In genomic region chr5:56481147-56481997, GRCh38 we compare ENCODE assay signal across 8 cellular contexts.
DNase-seq lines count a peak whose midpoint lies in the region; ATAC-seq and TF ChIP-seq lines count a peak whose summit lies in the region.

No MANE protein-coding gene starts in this region.

- peak in 2 of 4 experiments; percentile 23 to 32 for TF ChIP-seq CTCF in gastroesophageal sphincter (IDR thresholded peaks at IDR 0.05)
- peak; percentile 63 for TF ChIP-seq CTCF in neural progenitor cell (IDR thresholded peaks at IDR 0.05)

- H3K9me3 Mint-ChIP-seq in neural progenitor cell: no peaks in the 10 kb centered on the region

- H3F3A ChIP-seq in neural progenitor cell (ENCODE audit: low read depth): peaks cover 9% of the 10 kb centered on the region

- peak overlapping the region; percentile 84 for H3K4me3 Mint-ChIP-seq in neural progenitor cell

- H3K9me3 ChIP-seq in gastroesophageal sphincter: no peaks in the 10 kb centered on the region
- H3K9me3 ChIP-seq in neural progenitor cell (ENCODE audit: low read depth): no peaks in the 10 kb centered on the region

- peaks cover 0 to 46% (median 6%) of the 10 kb centered on the region in 3 donors for H3K4me1 ChIP-seq in gastroesophageal sphincter
- H3K4me1 ChIP-seq in neural progenitor cell: peaks cover 15% of the 10 kb centered on the region

- H3K4me2 ChIP-seq in neural progenitor cell: peak overlapping the region; percentile 96

- peak; percentile 39 for ATAC-seq in gastroesophageal sphincter

- no peak for TF ChIP-seq EP300 in gastroesophageal sphincter (IDR thresholded peaks at IDR 0.05)

- H3K79me2 ChIP-seq in neural progenitor cell (ENCODE audit: low read depth): no peaks in the 10 kb centered on the region

- H3K4me3 ChIP-seq in gastroesophageal sphincter (peak overlapping the region; percentile 78 to 80), neural progenitor cell (peak overlapping the region; percentile 64)

- DNase-seq in DMS53 (lab: John Stamatoyannopoulos, UW) (peak; percentile 59), DMS53 treated with DMSO at 0.1 percent for 48 hours (lab: John Stamatoyannopoulos, UW; ENCODE audit: unreplicated experiment) (no peak), NCI-H146 treated with DMSO at 0.1 percent for 48 hours (lab: John Stamatoyannopoulos, UW; ENCODE audit: unreplicated experiment) (peak; percentile 23), neural progenitor cell (ENCODE audit: low spot score) (peak; percentile 59), foreskin melanocyte (no peak), DMS153 (lab: John Stamatoyannopoulos, UW) (no peak)
- peak; percentile 75 for DNase-seq in activated effector memory CD4-positive, alpha-beta T cell treated with anti-CD3 and anti-CD28 coated beads, Interleukin-2, amount 50 U/mL, for 16 hours

- WGBS in gastroesophageal sphincter (ENCODE audit: low coverage in 1 of 2), 2 donors: 0% methylated on average over 18 to 20 of the region's 44 CpGs

- peaks cover 36% of the 10 kb centered on the region for H3K4me1 Mint-ChIP-seq in neural progenitor cell

- no peak overlapping the region for H3K9ac ChIP-seq in neural progenitor cell

- H4K20me1 ChIP-seq in neural progenitor cell (ENCODE audit: low read depth): no peaks in the 10 kb centered on the region

- H3K36me3 Mint-ChIP-seq in neural progenitor cell: no peaks in the 10 kb centered on the region

- no peaks in the 10 kb centered on the region for H3K27me3 Mint-ChIP-seq in neural progenitor cell (ENCODE audit: insufficient read depth, low read depth)

- H3K27ac ChIP-seq in gastroesophageal sphincter (peak overlapping the region; percentile 74 to 94 (median 92)), neural progenitor cell (no peak overlapping the region)

- H2AFZ ChIP-seq in neural progenitor cell (replicated peaks): peak overlapping the region; percentile 97

- no peaks in the 10 kb centered on the region for H3K36me3 ChIP-seq in gastroesophageal sphincter
- no peaks in the 10 kb centered on the region for H3K36me3 ChIP-seq in neural progenitor cell

- TF ChIP-seq POLR2A in gastroesophageal sphincter (IDR thresholded peaks at IDR 0.05): no peak

- H3K27ac Mint-ChIP-seq in neural progenitor cell: peak overlapping the region; percentile 37

- no peaks in the 10 kb centered on the region for H3K27me3 ChIP-seq in gastroesophageal sphincter
- peaks cover 37% of the 10 kb centered on the region for H3K27me3 ChIP-seq in neural progenitor cell

Comparison
In these comparisons a context has a peak if more than half of its experiments do, and no peak if none do; other contexts are left out.
1. DNase-seq: peak in DMS53 (single experiment), NCI-H146 treated with DMSO at 0.1 percent for 48 hours (single experiment), activated effector memory CD4-positive, alpha-beta T cell treated with anti-CD3 and anti-CD28 coated beads, Interleukin-2, amount 50 U/mL, for 16 hours (single experiment) and neural progenitor cell (single experiment); none in DMS53 treated with DMSO at 0.1 percent for 48 hours (single experiment), foreskin melanocyte (single experiment) and DMS153 (single experiment).